In the genomic region with DNA sequence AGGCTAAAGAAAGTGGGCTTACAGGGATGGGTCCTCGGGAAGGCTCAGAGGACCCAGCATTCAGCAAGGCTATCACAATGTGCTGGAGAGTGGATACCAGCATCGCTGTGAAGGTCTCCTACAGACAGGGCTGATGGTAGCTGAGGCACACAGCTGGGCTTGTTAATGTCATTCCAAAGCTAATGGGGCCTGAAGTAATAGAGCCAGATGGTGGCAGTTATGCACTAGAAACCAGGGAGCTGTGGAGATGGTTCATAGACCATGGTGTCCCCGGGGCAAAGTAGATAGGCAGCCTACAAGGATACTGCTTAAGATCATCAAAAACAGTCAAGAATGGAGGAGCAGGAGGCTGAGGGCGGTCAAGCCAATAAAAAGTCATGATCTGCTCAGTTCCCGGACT, we compare ENCODE assay signal across 27 cellular contexts. TPM values are rescaled to one million over a fixed set of nuclear protein-coding genes. Genes with fewer than 3 reads are reported as not detected.
"Had no signal": no experiment of that assay in that cellular context is flagged by ENCODE, and none has a peak within 500 bp of the region (broad histone marks: within the 10 kb centered on the region; RNA-seq: fewer than 3 reads in every experiment).

No MANE protein-coding gene starts in this region.

- H3K36me3 Mint-ChIP-seq: activated naive CD4-positive, alpha-beta T cell treated with anti-CD3 and anti-CD28 coated beads, Interleukin-2, amount 10 ng/mL, durations not matched to agents 7 days and 5 days; activated naive CD8-positive, alpha-beta T cell treated with anti-CD3 and anti-CD28 coated beads, Interleukin-2, amount 10 ng/mL, durations not matched to agents 7 days and 5 days had no signal

- DNase-seq: activated CD4-positive, alpha-beta memory T cell treated with anti-CD3 and anti-CD28 coated beads for 36 hours; activated CD4-positive, alpha-beta T cell treated with anti-CD3 and anti-CD28 coated beads for 48 hours; activated CD8-positive, alpha-beta memory T cell treated with anti-CD3 and anti-CD28 coated beads, Interleukin-2, amount 50 U/mL, for 4 hours; activated gamma-delta T cell; activated naive CD4-positive, alpha-beta T cell treated with anti-CD3 and anti-CD28 coated beads, Interleukin-2, amount 10 ng/mL, durations not matched to agents 7 days and 5 days; activated naive CD8-positive, alpha-beta T cell treated with anti-CD3 and anti-CD28 coated beads, Interleukin-2, amount 10 ng/mL, durations not matched to agents 7 days and 5 days; activated T-cell treated with anti-CD3 and anti-CD28 coated beads, Interleukin-2, amount 50 U/mL, for 1 hour; cortex of kidney; effector memory CD8-positive, alpha-beta T cell; erythroblast; heart left ventricle; kidney glomerular epithelial cell; left lung; lower lobe of right lung; mesenchymal stem cell; naive thymus-derived CD8-positive, alpha-beta T cell; right lobe of liver; stimulated activated CD4-positive, alpha-beta T cell treated with anti-CD3 and anti-CD28 coated beads, Interleukin-2, amount 100 ng/mL, for 48 hours; stimulated activated naive CD4-positive, alpha-beta T cell treated with Interleukin-2 at 50 U/mL for 16 hours; T-helper 17 cell; T1000; testis; transverse colon; WERI-Rb-1 had no signal

- H3K4me1 Mint-ChIP-seq: activated naive CD4-positive, alpha-beta T cell treated with anti-CD3 and anti-CD28 coated beads, Interleukin-2, amount 10 ng/mL, durations not matched to agents 7 days and 5 days; activated naive CD8-positive, alpha-beta T cell treated with anti-CD3 and anti-CD28 coated beads, Interleukin-2, amount 10 ng/mL, durations not matched to agents 7 days and 5 days; naive thymus-derived CD8-positive, alpha-beta T cell; T-helper 17 cell had no signal

- H3K9me3 Mint-ChIP-seq: effector memory CD8-positive, alpha-beta T cell had no signal

- H3K4me3 Mint-ChIP-seq: activated CD4-positive, alpha-beta memory T cell treated with anti-CD3 and anti-CD28 coated beads for 36 hours; activated naive CD4-positive, alpha-beta T cell treated with anti-CD3 and anti-CD28 coated beads, Interleukin-2, amount 10 ng/mL, durations not matched to agents 7 days and 5 days; activated naive CD8-positive, alpha-beta T cell treated with anti-CD3 and anti-CD28 coated beads, Interleukin-2, amount 10 ng/mL, durations not matched to agents 7 days and 5 days; activated T-helper 1 cell treated with anti-CD3 and anti-CD28 coated beads, Interleukin-12 subunit alpha, Interleukin-12 subunit beta, Interleukin-2, Interleukin-4 antibody, amounts not matched to agents 30 ng/mL and 10 ng/mL and 1 ng/mL, durations not matched to agents 14 hours and 24 hours and 36 hours; brain; effector memory CD8-positive, alpha-beta T cell; naive thymus-derived CD8-positive, alpha-beta T cell; T-helper 17 cell had no signal

- H3K27ac Mint-ChIP-seq: activated CD4-positive, alpha-beta memory T cell treated with anti-CD3 and anti-CD28 coated beads for 36 hours; activated naive CD4-positive, alpha-beta T cell treated with anti-CD3 and anti-CD28 coated beads, Interleukin-2, amount 10 ng/mL, durations not matched to agents 7 days and 5 days; activated naive CD8-positive, alpha-beta T cell treated with anti-CD3 and anti-CD28 coated beads, Interleukin-2, amount 10 ng/mL, durations not matched to agents 7 days and 5 days; activated T-helper 1 cell treated with anti-CD3 and anti-CD28 coated beads, Interleukin-12 subunit alpha, Interleukin-12 subunit beta, Interleukin-2, Interleukin-4 antibody, amounts not matched to agents 30 ng/mL and 10 ng/mL and 1 ng/mL, durations not matched to agents 14 hours and 24 hours and 36 hours; brain; effector memory CD8-positive, alpha-beta T cell; naive thymus-derived CD8-positive, alpha-beta T cell; T-helper 17 cell had no signal

- ATAC-seq: activated CD4-positive, CD25-positive, alpha-beta regulatory T cell treated with anti-CD3 and anti-CD28 coated beads, Interleukin-2, amount 50 U/mL, for 24 hours; effector memory CD8-positive, alpha-beta T cell; heart left ventricle; left lung; lower lobe of right lung; naive thymus-derived CD8-positive, alpha-beta T cell; right lobe of liver; T-helper 17 cell had no signal

RNA-seq across cellular contexts. Expression of gene BOC, which starts 24.8 kb away (rescaled TPM):
- total RNA-seq: activated CD4-positive, alpha-beta memory T cell treated with anti-CD3 and anti-CD28 coated beads for 36 hours; activated naive CD8-positive, alpha-beta T cell treated with anti-CD3 and anti-CD28 coated beads, Interleukin-2, amount 10 ng/mL, durations not matched to agents 7 days and 5 days; naive thymus-derived CD8-positive, alpha-beta T cell; T-helper 17 cell had no signal
